33 cellular contexts compared by ENCODE assay signal in the genomic region with DNA sequence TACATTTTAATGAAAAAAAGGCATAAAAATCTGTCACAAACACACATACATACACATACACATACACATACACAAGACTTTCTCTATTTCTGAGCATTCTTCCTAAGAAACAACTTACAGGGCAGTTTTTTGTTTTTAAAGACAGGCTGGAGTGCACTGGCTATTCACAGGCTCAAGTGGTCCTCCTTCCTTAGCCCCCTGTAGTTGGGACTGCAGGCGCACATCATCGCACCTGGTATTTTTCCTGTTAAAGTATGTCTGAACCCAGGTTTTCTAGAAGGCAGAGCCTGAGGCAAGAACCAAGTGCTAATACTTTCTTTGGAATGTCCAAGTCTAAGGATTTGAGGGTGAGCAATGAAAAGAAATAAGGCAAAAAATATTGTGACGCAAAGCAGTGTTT.
"Had no signal": no experiment of that assay in that cellular context is flagged by ENCODE, and none has a peak within 500 bp of the region (broad histone marks: within the 10 kb centered on the region; RNA-seq: fewer than 3 reads in every experiment).

No MANE protein-coding gene starts in this region.

- H3K4me1 Mint-ChIP-seq: activated CD4-positive, alpha-beta T cell treated with anti-CD3 and anti-CD28 coated beads, Interleukin-2, amount 10 ng/mL, durations not matched to agents 24 days and 14 days; activated naive CD8-positive, alpha-beta T cell treated with anti-CD3 and anti-CD28 coated beads for 36 hours; activated T-helper 17 cell treated with anti-CD3 and anti-CD28 coated beads, Interleukin-2, amount 50 U/mL, for 72 hours; T-cell had no signal

- H3K27me3 ChIP-seq: adrenal gland, body of pancreas, brain microvascular endothelial cell, breast epithelium had no signal

- H3K36me3 Mint-ChIP-seq: activated CD4-positive, alpha-beta memory T cell treated with anti-CD3 and anti-CD28 coated beads for 36 hours; activated naive CD4-positive, alpha-beta T cell treated with anti-CD3 and anti-CD28 coated beads, Interleukin-2, amount 50 U/mL, for 72 hours; activated naive CD8-positive, alpha-beta T cell treated with anti-CD3 and anti-CD28 coated beads for 36 hours; T-cell had no signal

- H3K27me3 Mint-ChIP-seq: activated CD8-positive, alpha-beta T cell treated with anti-CD3 and anti-CD28 coated beads for 36 hours; T-helper 17 cell had no signal

- ATAC-seq: activated CD8-positive, alpha-beta T cell treated with anti-CD3 and anti-CD28 coated beads for 36 hours; activated naive CD4-positive, alpha-beta T cell treated with anti-CD3 and anti-CD28 coated beads, Interleukin-2, amount 50 U/mL, for 72 hours; activated T-cell treated with anti-CD3 and anti-CD28 coated beads, Interleukin-2, amount 50 U/mL, for 4 hours; activated T-cell treated with anti-CD3 and anti-CD28 coated beads, Interleukin-2, amount 50 U/mL, for 72 hours; activated T-helper 17 cell treated with anti-CD3 and anti-CD28 coated beads, Interleukin-2, amount 50 U/mL, for 72 hours; body of pancreas; T-cell; T-helper 17 cell had no signal

- H3K9me3 Mint-ChIP-seq: activated B cell treated with CpG ODN at 0.5 μM for 24 hours; activated CD4-positive, alpha-beta memory T cell treated with anti-CD3 and anti-CD28 coated beads for 36 hours; activated CD4-positive, alpha-beta T cell treated with anti-CD3 and anti-CD28 coated beads, Interleukin-2, amount 10 ng/mL, durations not matched to agents 24 days and 14 days; activated naive CD4-positive, alpha-beta T cell treated with anti-CD3 and anti-CD28 coated beads for 36 hours; activated naive CD4-positive, alpha-beta T cell treated with anti-CD3 and anti-CD28 coated beads, Interleukin-2, amount 50 U/mL, for 72 hours; activated T-cell treated with anti-CD3 and anti-CD28 coated beads, Interleukin-2, amount 50 U/mL, for 4 hours; activated T-cell treated with anti-CD3 and anti-CD28 coated beads, Interleukin-2, amount 50 U/mL, for 72 hours; T-cell had no signal

- H3K36me3 ChIP-seq: adrenal gland, brain microvascular endothelial cell, breast epithelium had no signal

- H3K27ac ChIP-seq: adrenal gland, body of pancreas, brain microvascular endothelial cell, breast epithelium, VCaP had no signal

- H3K9me3 ChIP-seq: adrenal gland, body of pancreas, breast epithelium had no signal

- H3K4me3 Mint-ChIP-seq: activated B cell treated with CpG ODN at 0.5 μM for 24 hours; activated CD4-positive, alpha-beta memory T cell treated with anti-CD3 and anti-CD28 coated beads for 36 hours; activated CD4-positive, alpha-beta T cell treated with anti-CD3 and anti-CD28 coated beads, Interleukin-2, amount 10 ng/mL, durations not matched to agents 24 days and 14 days; activated CD8-positive, alpha-beta T cell treated with anti-CD3 and anti-CD28 coated beads for 36 hours; activated naive CD4-positive, alpha-beta T cell treated with anti-CD3 and anti-CD28 coated beads for 36 hours; activated naive CD8-positive, alpha-beta T cell treated with anti-CD3 and anti-CD28 coated beads for 36 hours; activated T-cell treated with anti-CD3 and anti-CD28 coated beads, Interleukin-2, amount 50 U/mL, for 4 hours; activated T-cell treated with anti-CD3 and anti-CD28 coated beads, Interleukin-2, amount 50 U/mL, for 72 hours; activated T-helper 1 cell treated with anti-CD3 and anti-CD28 coated beads, Interleukin-12 subunit alpha, Interleukin-12 subunit beta, Interleukin-2, Interleukin-4 antibody, amounts not matched to agents 30 ng/mL and 10 ng/mL and 1 ng/mL, durations not matched to agents 14 hours and 24 hours and 36 hours; activated T-helper 17 cell treated with anti-CD3 and anti-CD28 coated beads, Interleukin-2, amount 50 U/mL, for 72 hours; T-cell; T-helper 17 cell had no signal

- H3K27ac Mint-ChIP-seq: activated B cell treated with CpG ODN at 0.5 μM for 24 hours; activated CD4-positive, alpha-beta memory T cell treated with anti-CD3 and anti-CD28 coated beads for 36 hours; activated CD4-positive, alpha-beta T cell treated with anti-CD3 and anti-CD28 coated beads, Interleukin-2, amount 10 ng/mL, durations not matched to agents 24 days and 14 days; activated CD8-positive, alpha-beta T cell treated with anti-CD3 and anti-CD28 coated beads for 36 hours; activated naive CD4-positive, alpha-beta T cell treated with anti-CD3 and anti-CD28 coated beads for 36 hours; activated naive CD4-positive, alpha-beta T cell treated with anti-CD3 and anti-CD28 coated beads, Interleukin-2, amount 50 U/mL, for 72 hours; activated naive CD8-positive, alpha-beta T cell treated with anti-CD3 and anti-CD28 coated beads for 36 hours; activated T-cell treated with anti-CD3 and anti-CD28 coated beads, Interleukin-2, amount 50 U/mL, for 72 hours; activated T-helper 1 cell treated with anti-CD3 and anti-CD28 coated beads, Interleukin-12 subunit alpha, Interleukin-12 subunit beta, Interleukin-2, Interleukin-4 antibody, amounts not matched to agents 30 ng/mL and 10 ng/mL and 1 ng/mL, durations not matched to agents 14 hours and 24 hours and 36 hours; activated T-helper 17 cell treated with anti-CD3 and anti-CD28 coated beads, Interleukin-2, amount 50 U/mL, for 72 hours; T-cell; T-helper 17 cell had no signal

- H3K4me3 ChIP-seq: adrenal gland, body of pancreas, breast epithelium had no signal

- DNase-seq: activated B cell treated with CpG ODN at 0.5 μM for 24 hours; activated CD4-positive, alpha-beta memory T cell treated with anti-CD3 and anti-CD28 coated beads for 36 hours; activated CD4-positive, alpha-beta T cell treated with anti-CD3 and anti-CD28 coated beads for 4 hours; activated CD4-positive, alpha-beta T cell treated with anti-CD3 and anti-CD28 coated beads, Interleukin-2, amount 10 ng/mL, durations not matched to agents 24 days and 14 days; activated CD4-positive, alpha-beta T cell treated with anti-CD3 and anti-CD28 coated beads, Interleukin-2, amount 50 U/mL, for 1 hour; activated CD4-positive, alpha-beta T cell treated with anti-CD3 and anti-CD28 coated beads, Interleukin-2, amount 50 U/mL, for 4 hours; activated CD4-positive, CD25-positive, alpha-beta regulatory T cell treated with anti-CD3 and anti-CD28 coated beads, Interleukin-2, amount 50 U/mL, for 72 hours; activated CD8-positive, alpha-beta memory T cell treated with anti-CD3 and anti-CD28 coated beads, Interleukin-2, amount 50 U/mL, for 4 hours; activated CD8-positive, alpha-beta T cell treated with anti-CD3 and anti-CD28 coated beads for 36 hours; activated effector memory CD4-positive, alpha-beta T cell treated with anti-CD3 and anti-CD28 coated beads, Interleukin-2, amount 50 U/mL, for 16 hours; activated gamma-delta T cell treated with Interleukin-2 at 50 U/mL for 16 hours; activated naive CD4-positive, alpha-beta T cell; activated naive CD4-positive, alpha-beta T cell treated with anti-CD3 and anti-CD28 coated beads for 36 hours; activated naive CD4-positive, alpha-beta T cell treated with anti-CD3 and anti-CD28 coated beads, Interleukin-2, amount 50 U/mL, for 16 hours; activated naive CD8-positive, alpha-beta T cell treated with anti-CD3 and anti-CD28 coated beads for 36 hours; activated T-cell treated with anti-CD3 and anti-CD28 coated beads for 4 hours; activated T-cell treated with anti-CD3 and anti-CD28 coated beads, Interleukin-2, amount 50 U/mL, for 1 hour; activated T-cell treated with anti-CD3 and anti-CD28 coated beads, Interleukin-2, amount 50 U/mL, for 4 hours; activated T-cell treated with anti-CD3 and anti-CD28 coated beads, Interleukin-2, amount 50 U/mL, for 72 hours; adrenal gland; amniotic stem cell; aorta; body of pancreas; brain microvascular endothelial cell; central memory CD4-positive, alpha-beta T cell; T-cell; T-helper 17 cell; T1000 had no signal

- H3K4me1 ChIP-seq: adrenal gland, body of pancreas, breast epithelium had no signal
